ENCODE assay signal across 1 cellular context in genomic region chr13:107765724-107766436, GRCh38.
TF ChIP-seq lines count a peak whose summit lies in the region.

No MANE protein-coding gene starts in this region.

TF ChIP-seq in IMR-90, 13 proteins besides CTCF, POLR2A, EP300 and RAD21 (continued from another document):
- TF ChIP-seq USF2 (IDR thresholded peaks at IDR 0.05; ENCODE audit: low read depth, low read length) (no peak), BHLHE40 (IDR thresholded peaks at IDR 0.05; ENCODE audit: low read depth, low read length) (no peak), MXI1 (IDR thresholded peaks at IDR 0.05; ENCODE audit: borderline replicate concordance, low read depth, low read length) (no peak), MAZ (IDR thresholded peaks at IDR 0.05; ENCODE audit: borderline replicate concordance, low read depth, low read length) (no peak), CHD1 (IDR thresholded peaks at IDR 0.05; ENCODE audit: low read depth, low read length) (no peak), MAFK (IDR thresholded peaks at IDR 0.05; ENCODE audit: low read depth, low read length) (no peak), RCOR1 (IDR thresholded peaks at IDR 0.05; ENCODE audit: insufficient replicate concordance, low read length) (no peak), SMC3 (IDR thresholded peaks at IDR 0.05; ENCODE audit: low read depth, low read length) (no peak)
